Comparison of ENCODE assay signal across 8 cellular contexts in genomic region chr6:136593748-136594490, GRCh38. TPM values are rescaled to one million over a fixed set of nuclear protein-coding genes. Genes with fewer than 3 reads are reported as not detected.
A peak's percentile ranks its signal among the peaks of the same experiment; 100 is the strongest.
DNase-seq lines count a peak whose midpoint lies in the region; ATAC-seq lines count a peak whose summit lies in the region.

No MANE protein-coding gene starts in this region.

- H3K4me3 Mint-ChIP-seq in immature natural killer cell, result peak overlapping the region; percentile 46 to 84 (median 59)
- peak overlapping the region; percentile 71 to 76 for H3K4me3 Mint-ChIP-seq in stimulated activated naive CD8-positive, alpha-beta T cell treated with anti-CD3 and anti-CD28 coated beads, Interleukin-15, amount 100 ng/mL, for 72 hours

- DNase-seq in stimulated activated naive CD4-positive, alpha-beta T cell treated with Interleukin-2 at 50 U/mL for 16 hours (lab: John Stamatoyannopoulos, UW), result peak; percentile 29
- no peak for DNase-seq in stimulated activated naive CD4-positive, alpha-beta T cell (lab: John Stamatoyannopoulos, UW)
- DNase-seq in NCI-H146 treated with DMSO at 0.1 percent for 48 hours (lab: John Stamatoyannopoulos, UW; ENCODE audit: unreplicated experiment), result peak; percentile 41
- peak; percentile 17 to 74 for DNase-seq in activated naive CD4-positive, alpha-beta T cell treated with anti-CD3 and anti-CD28 coated beads, Interleukin-2, amount 50 U/mL, for 72 hours (ENCODE audit: low spot score in 2 of 2)
- peak; percentile 55 to 62 (median 60) for DNase-seq in immature natural killer cell
- peak; percentile 31 to 71 for DNase-seq in stimulated activated naive CD8-positive, alpha-beta T cell treated with anti-CD3 and anti-CD28 coated beads, Interleukin-15, amount 100 ng/mL, for 72 hours
- no peak for DNase-seq in NCI-H2107 treated with DMSO at 0.1 percent for 48 hours (lab: John Stamatoyannopoulos, UW; ENCODE audit: unreplicated experiment)

- peaks cover 0 to 4% (median 3%) of the 10 kb centered on the region in 3 donors for H3K27me3 Mint-ChIP-seq in immature natural killer cell (ENCODE audit: low read depth in 3 of 3)
- no peaks in the 10 kb centered on the region for H3K27me3 Mint-ChIP-seq in stimulated activated naive CD8-positive, alpha-beta T cell treated with anti-CD3 and anti-CD28 coated beads, Interleukin-15, amount 100 ng/mL, for 72 hours

- ATAC-seq in HG02642 (IDR thresholded peaks at IDR 0.05; ENCODE audit: poor library complexity, unreplicated experiment), result peak; percentile 94
- ATAC-seq in activated naive CD4-positive, alpha-beta T cell treated with anti-CD3 and anti-CD28 coated beads, Interleukin-2, amount 50 U/mL, for 72 hours, result peak; percentile 90 to 94
- peak; percentile 95 for ATAC-seq in stimulated activated naive CD8-positive, alpha-beta T cell treated with anti-CD3 and anti-CD28 coated beads, Interleukin-15, amount 100 ng/mL, for 72 hours

- H3K4me1 Mint-ChIP-seq in immature natural killer cell, result peaks cover 23 to 25% of the 10 kb centered on the region in 2 donors
- peaks cover 20% of the 10 kb centered on the region for H3K4me1 Mint-ChIP-seq in stimulated activated naive CD8-positive, alpha-beta T cell treated with anti-CD3 and anti-CD28 coated beads, Interleukin-15, amount 100 ng/mL, for 72 hours

- H3K27ac Mint-ChIP-seq in activated naive CD4-positive, alpha-beta T cell treated with anti-CD3 and anti-CD28 coated beads, Interleukin-2, amount 50 U/mL, for 72 hours, result peak overlapping the region; percentile 69 to 96
- peak overlapping the region; percentile 71 to 94 (median 87) for H3K27ac Mint-ChIP-seq in immature natural killer cell
- peak overlapping the region; percentile 75 to 96 for H3K27ac Mint-ChIP-seq in stimulated activated naive CD8-positive, alpha-beta T cell treated with anti-CD3 and anti-CD28 coated beads, Interleukin-15, amount 100 ng/mL, for 72 hours

- H3K9me3 Mint-ChIP-seq in activated naive CD4-positive, alpha-beta T cell treated with anti-CD3 and anti-CD28 coated beads, Interleukin-2, amount 50 U/mL, for 72 hours, result peaks cover 3 to 13% of the 10 kb centered on the region in 2 donors
- no peaks in the 10 kb centered on the region for H3K9me3 Mint-ChIP-seq in immature natural killer cell
- H3K9me3 Mint-ChIP-seq in stimulated activated naive CD8-positive, alpha-beta T cell treated with anti-CD3 and anti-CD28 coated beads, Interleukin-15, amount 100 ng/mL, for 72 hours, result no peaks in the 10 kb centered on the region

- peaks cover 52 to 68% of the 10 kb centered on the region in 2 donors for H3K36me3 Mint-ChIP-seq in activated naive CD4-positive, alpha-beta T cell treated with anti-CD3 and anti-CD28 coated beads, Interleukin-2, amount 50 U/mL, for 72 hours
- H3K36me3 Mint-ChIP-seq in immature natural killer cell, result peaks cover 21 to 53% (median 23%) of the 10 kb centered on the region in 3 donors

RNA-seq across cellular contexts. Expression of gene MAP7, which starts 43.7 kb away (rescaled TPM):
- 1 to 10 TPM; 1.3 to 2.7 TPM for total RNA-seq in activated naive CD4-positive, alpha-beta T cell treated with anti-CD3 and anti-CD28 coated beads, Interleukin-2, amount 50 U/mL, for 72 hours
- polyA plus RNA-seq in immature natural killer cell, result under 1 TPM in 2 of 3 donors, not detected in 1; 0.07 to 0.41 TPM

Comparison
In these comparisons a context has a peak if more than half of its experiments do, and no peak if none do; other contexts are left out.
1. DNase-seq: peak in stimulated activated naive CD4-positive, alpha-beta T cell treated with Interleukin-2 at 50 U/mL for 16 hours (single experiment), NCI-H146 treated with DMSO at 0.1 percent for 48 hours (single experiment), activated naive CD4-positive, alpha-beta T cell treated with anti-CD3 and anti-CD28 coated beads, Interleukin-2, amount 50 U/mL, for 72 hours (2 of 2), immature natural killer cell (3 of 3) and stimulated activated naive CD8-positive, alpha-beta T cell treated with anti-CD3 and anti-CD28 coated beads, Interleukin-15, amount 100 ng/mL, for 72 hours (2 of 2); none in stimulated activated naive CD4-positive, alpha-beta T cell (0 of 6) and NCI-H2107 treated with DMSO at 0.1 percent for 48 hours (single experiment).
2. Peak in every context shown above with its lines, with median percentiles within 50 percentile points of each other: ATAC-seq and H3K27ac Mint-ChIP-seq.